ENCODE assay signal across 17 cellular contexts in genomic region chr2:142863485-142863921, GRCh38. TPM values are rescaled to one million over a fixed set of nuclear protein-coding genes. Genes with fewer than 3 reads are reported as not detected.
A peak's percentile ranks its signal among the peaks of the same experiment; 100 is the strongest.
DNase-seq lines count a peak whose midpoint lies in the region; ATAC-seq and TF ChIP-seq lines count a peak whose summit lies in the region.
"Had no signal": no experiment of that assay in that cellular context is flagged by ENCODE, and none has a peak within 500 bp of the region (broad histone marks: within the 10 kb centered on the region; RNA-seq: fewer than 3 reads in every experiment).

No MANE protein-coding gene starts in this region.

- no peak overlapping the region for H2AFZ ChIP-seq in Karpas-422 (ENCODE audit: low read length)

- no peaks in the 10 kb centered on the region for H4K20me1 ChIP-seq in Karpas-422 (ENCODE audit: insufficient read depth, low read depth, low read length)

- H3K4me3 Mint-ChIP-seq in CD14-positive monocyte = peak overlapping the region; percentile 62
- H3K4me3 Mint-ChIP-seq in activated CD8-positive, alpha-beta T cell treated with anti-CD3 and anti-CD28 coated beads, Interleukin-2, amount 10 ng/mL, durations not matched to agents 7 days and 5 days = no peak overlapping the region

- H3K79me2 ChIP-seq in Karpas-422 (ENCODE audit: low read length) = no peaks in the 10 kb centered on the region

- H3K9me3 Mint-ChIP-seq in CD14-positive monocyte = no peaks in the 10 kb centered on the region
- no peaks in the 10 kb centered on the region for H3K9me3 Mint-ChIP-seq in activated CD8-positive, alpha-beta T cell treated with anti-CD3 and anti-CD28 coated beads, Interleukin-2, amount 10 ng/mL, durations not matched to agents 7 days and 5 days (ENCODE audit: insufficient read depth)

- H3K4me1 ChIP-seq in Karpas-422 (ENCODE audit: low read length) (peaks cover 22% of the 10 kb centered on the region), heart left ventricle (peaks cover 0 to 29% (median 0%) of the 10 kb centered on the region in 12 donors), aorta (ENCODE audit: control insufficient read depth in 1 of 2, insufficient read depth in 2 of 2, low read length in 2 of 2) (no peaks in the 10 kb centered on the region)

- TF ChIP-seq CTCF in CD14-positive monocyte (IDR thresholded peaks at IDR 0.05) (no peak), brain microvascular endothelial cell (IDR thresholded peaks at IDR 0.05; ENCODE audit: low read depth, low read length, missing control alignments) (no peak), heart left ventricle (IDR thresholded peaks at IDR 0.05) (no peak)

- ATAC-seq in left colon (peak; percentile 51), GM19351 (IDR thresholded peaks at IDR 0.05; ENCODE audit: unreplicated experiment) (no peak), heart left ventricle (no peak), aorta (ENCODE audit: low FRiP score) (no peak)
- no peak for ATAC-seq in activated CD8-positive, alpha-beta T cell treated with anti-CD3 and anti-CD28 coated beads, Interleukin-2, amount 10 ng/mL, durations not matched to agents 7 days and 5 days
- ATAC-seq: HCT116, Right ventricle myocardium inferior had no signal

- POLR2A ChIA-PET in activated CD8-positive, alpha-beta T cell treated with anti-CD3 and anti-CD28 coated beads, Interleukin-2, amount 10 ng/mL, durations not matched to agents 7 days and 5 days (lab: Charles Lee) = no interaction called here

- H3K27me3 Mint-ChIP-seq in CD14-positive monocyte (ENCODE audit: low read depth in 3 of 3) = no peaks in the 10 kb centered on the region
- H3K27me3 Mint-ChIP-seq in activated CD8-positive, alpha-beta T cell treated with anti-CD3 and anti-CD28 coated beads, Interleukin-2, amount 10 ng/mL, durations not matched to agents 7 days and 5 days (ENCODE audit: low read depth) = no peaks in the 10 kb centered on the region

- peaks cover 56% of the 10 kb centered on the region for H3K4me1 Mint-ChIP-seq in CD14-positive monocyte
- H3K4me1 Mint-ChIP-seq in activated CD8-positive, alpha-beta T cell treated with anti-CD3 and anti-CD28 coated beads, Interleukin-2, amount 10 ng/mL, durations not matched to agents 7 days and 5 days (ENCODE audit: low read depth) = no peaks in the 10 kb centered on the region

- 61 to 71% (median 65%) methylated on average over 2 of the region's 2 CpGs for WGBS in heart left ventricle, 4 donors
- 23 to 27% methylated on average over 2 of the region's 2 CpGs for WGBS in aorta, 2 donors

- H3K36me3 ChIP-seq in Karpas-422 (ENCODE audit: insufficient read depth, low read length) (no peaks in the 10 kb centered on the region), brain microvascular endothelial cell (replicated peaks) (no peaks in the 10 kb centered on the region), heart left ventricle (no peaks in the 10 kb centered on the region), aorta (ENCODE audit: control insufficient read depth in 1 of 2, insufficient read depth in 2 of 2, low read length in 1 of 2) (no peaks in the 10 kb centered on the region)

- CTCF ChIA-PET in activated CD8-positive, alpha-beta T cell treated with anti-CD3 and anti-CD28 coated beads, Interleukin-2, amount 10 ng/mL, durations not matched to agents 7 days and 5 days (lab: Charles Lee) = no interaction called here

- H3K27ac ChIP-seq in Karpas-422 (ENCODE audit: low read length) (no peak overlapping the region), brain microvascular endothelial cell (peak overlapping the region; percentile 12), heart left ventricle (no peak overlapping the region), aorta (ENCODE audit: low read depth in 1 of 2, low read length in 2 of 2) (no peak overlapping the region)
- H3K27ac ChIP-seq: HL-60 had no signal

- no peak overlapping the region for H3K4me3 ChIP-seq in Karpas-422 (ENCODE audit: low read length)
- H3K4me3 ChIP-seq in brain microvascular endothelial cell (ENCODE audit: low read depth, low read length) = no peak overlapping the region
- H3K4me3 ChIP-seq in heart left ventricle = no peak overlapping the region
- H3K4me3 ChIP-seq in aorta (ENCODE audit: low read length in 2 of 2) = no peak overlapping the region

- H3K9me3 ChIP-seq in Karpas-422 (ENCODE audit: low read length) (no peaks in the 10 kb centered on the region), heart left ventricle (no peaks in the 10 kb centered on the region), aorta (ENCODE audit: control insufficient read depth, low read length) (no peaks in the 10 kb centered on the region)

- no peak for TF ChIP-seq POLR2A in heart left ventricle (IDR thresholded peaks at IDR 0.05)

- no peak overlapping the region for H3K9ac ChIP-seq in Karpas-422 (ENCODE audit: low read length)

- H3K4me2 ChIP-seq in Karpas-422 (ENCODE audit: low read depth, low read length, poor library complexity, severe bottlenecking) = no peak overlapping the region

- in situ Hi-C loops in brain microvascular endothelial cell (cut with HindIII; ENCODE audit: low pct_ligation_motif_present, low sequenced_read_pairs) = no loop called here

- H3K27me3 ChIP-seq in Karpas-422 (ENCODE audit: low read length) = no peaks in the 10 kb centered on the region
- no peaks in the 10 kb centered on the region for H3K27me3 ChIP-seq in brain microvascular endothelial cell (replicated peaks)
- no peaks in the 10 kb centered on the region for H3K27me3 ChIP-seq in heart left ventricle
- H3K27me3 ChIP-seq in aorta (ENCODE audit: control insufficient read depth in 1 of 2, insufficient read depth in 2 of 2, low read length in 1 of 2) = no peaks in the 10 kb centered on the region

- no peaks in the 10 kb centered on the region for H3K9me2 ChIP-seq in Karpas-422 (replicated peaks; ENCODE audit: insufficient read depth, low read length)

- H3K36me3 Mint-ChIP-seq in CD14-positive monocyte = peaks cover 7 to 9% of the 10 kb centered on the region in 2 donors
- no peaks in the 10 kb centered on the region for H3K36me3 Mint-ChIP-seq in activated CD8-positive, alpha-beta T cell treated with anti-CD3 and anti-CD28 coated beads, Interleukin-2, amount 10 ng/mL, durations not matched to agents 7 days and 5 days (ENCODE audit: low read depth)

- peak overlapping the region in 6 of 7 donors; percentile 0 to 90 (median 22) for H3K27ac Mint-ChIP-seq in CD14-positive monocyte
- H3K27ac Mint-ChIP-seq in activated CD8-positive, alpha-beta T cell treated with anti-CD3 and anti-CD28 coated beads, Interleukin-2, amount 10 ng/mL, durations not matched to agents 7 days and 5 days = no peak overlapping the region

- intact Hi-C loops in CD14-positive monocyte (cut with micrococcal nuclease) = no loop called here
- intact Hi-C loops in left colon (cut with DNase I, micrococcal nuclease) = no loop called here
- intact Hi-C loops in heart left ventricle (cut with DNase I) = loop anchor here in 1 of 10 donors (2.0 kb wide), 1 partner anchor 17 kb away; no protein-coding TSS in a partner anchor
- intact Hi-C loops in aorta (cut with DNase I) = no loop called here

- no peak for DNase-seq in CD14-positive monocyte (ENCODE audit: low spot score)
- DNase-seq in Karpas-422 = peak; percentile 37
- DNase-seq in brain microvascular endothelial cell = no peak
- DNase-seq in left colon = no peak
- DNase-seq in heart left ventricle = no peak
- no peak for DNase-seq in aorta
- no peak for DNase-seq in activated CD8-positive, alpha-beta T cell treated with anti-CD3 and anti-CD28 coated beads, Interleukin-2, amount 10 ng/mL, durations not matched to agents 7 days and 5 days
- DNase-seq: activated CD4-positive, alpha-beta T cell treated with anti-CD3 and anti-CD28 coated beads, Interleukin-2, amount 50 U/mL, for 4 hours; DMS 273 treated with DMSO at 0.1 percent for 48 hours; effector CD4-positive, alpha-beta T cell; NCI-H2029; NK-92 treated with Interleukin-12 subunit alpha and Interleukin-12 subunit beta, amount 100 ng/mL, for 24 hours; substantia nigra had no signal

RNA-seq across cellular contexts. Expression of gene KYNU, which starts 14.0 kb away (rescaled TPM):
- polyA plus RNA-seq in CD14-positive monocyte (100 to 1,000 TPM; 131 to 132 TPM), heart left ventricle (under 1 TPM; 0.69 to 0.76 TPM), aorta (1 to 10 TPM; 1.2 to 3.8 TPM)
- 0.75 and 1.8 TPM in 2 replicates for total RNA-seq in Karpas-422 (2014; rRNA removed; shearing (Covaris generic); ENCODE audit: low replicate concordance)
- total RNA-seq in left colon (1 to 10 TPM in 1 of 2 donors, under 1 TPM in 1; 0.61 to 2.3 TPM), heart left ventricle (10 to 100 TPM in 1 of 9 donors, 1 to 10 TPM in 4, under 1 TPM in 4; 0.38 to 14.0 (median 1.1) TPM), aorta (10 to 100 TPM in 1 of 2 donors, 1 to 10 TPM in 1; 6.8 to 13.5 TPM)
- total RNA-seq in activated CD8-positive, alpha-beta T cell treated with anti-CD3 and anti-CD28 coated beads, Interleukin-2, amount 10 ng/mL, durations not matched to agents 7 days and 5 days = not detected
